ENCODE assay signal across 16 cellular contexts in the genomic region with DNA sequence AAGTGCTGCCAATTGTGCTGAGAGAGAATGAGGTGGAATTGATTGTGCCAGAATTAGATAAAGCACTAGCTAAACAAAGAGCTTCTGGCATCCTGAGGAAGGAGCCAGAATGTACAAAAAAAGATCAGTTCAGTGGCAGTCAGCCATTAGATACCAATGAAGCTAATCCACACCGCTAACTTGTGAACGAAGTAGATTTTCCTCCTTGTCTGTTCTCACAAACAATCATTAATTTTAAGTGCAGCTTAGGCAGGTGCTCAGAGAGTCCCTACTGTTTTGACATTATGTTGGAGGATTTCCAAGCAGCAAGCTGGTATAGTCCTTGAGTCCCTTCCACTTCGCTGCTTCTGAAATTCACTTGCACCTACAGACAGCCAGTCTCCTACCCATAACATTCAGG.
DNase-seq lines count a peak whose midpoint lies in the region; ATAC-seq and TF ChIP-seq lines count a peak whose summit lies in the region.
"Had no signal": no experiment of that assay in that cellular context is flagged by ENCODE, and none has a peak within 500 bp of the region (broad histone marks: within the 10 kb centered on the region; RNA-seq: fewer than 3 reads in every experiment).

No MANE protein-coding gene starts in this region.

- H3K36me3 Mint-ChIP-seq in activated T-cell treated with anti-CD3 and anti-CD28 coated beads, Interleukin-2, amount 50 U/mL, for 24 hours (ENCODE audit: low read depth) = no peaks in the 10 kb centered on the region
- H3K36me3 Mint-ChIP-seq: activated naive CD8-positive, alpha-beta T cell; mesothelial cell of epicardium had no signal

- H3K27me3 ChIP-seq in psoas muscle (ENCODE audit: insufficient read depth in 3 of 3, low read length in 2 of 3) (no peaks in the 10 kb centered on the region), sigmoid colon (no peaks in the 10 kb centered on the region)
- H3K27me3 ChIP-seq: tibial artery had no signal

- H3K9me3 ChIP-seq in psoas muscle = no peaks in the 10 kb centered on the region
- H3K9me3 ChIP-seq in sigmoid colon = no peaks in the 10 kb centered on the region
- H3K9me3 ChIP-seq: tibial artery had no signal

- WGBS in psoas muscle, 3 donors = 20 to 32% (median 21%) methylated on average over 3 of the region's 3 CpGs
- 71 to 76% methylated on average over 3 of the region's 3 CpGs for WGBS in sigmoid colon, 2 donors

- no peak overlapping the region for H3K27ac ChIP-seq in psoas muscle
- no peak overlapping the region for H3K27ac ChIP-seq in sigmoid colon
- H3K27ac ChIP-seq: SK-N-MC, tibial artery, VCaP had no signal

- no peaks in the 10 kb centered on the region for H3K27me3 Mint-ChIP-seq in activated T-cell treated with anti-CD3 and anti-CD28 coated beads, Interleukin-2, amount 50 U/mL, for 24 hours
- H3K27me3 Mint-ChIP-seq: activated naive CD8-positive, alpha-beta T cell had no signal

- no peak overlapping the region for H3K27ac Mint-ChIP-seq in activated T-cell treated with anti-CD3 and anti-CD28 coated beads, Interleukin-2, amount 50 U/mL, for 24 hours
- H3K27ac Mint-ChIP-seq: activated naive CD8-positive, alpha-beta T cell; mesothelial cell of epicardium had no signal

- peak; percentile 49 for DNase-seq in DMS153 treated with DMSO at 0.1 percent for 48 hours (lab: John Stamatoyannopoulos, UW; ENCODE audit: unreplicated experiment)
- DNase-seq in NCI-H1694 treated with DMSO at 0.1 percent for 48 hours (lab: John Stamatoyannopoulos, UW) = peak; percentile 88
- peak; percentile 87 to 98 for DNase-seq in NCI-H524 (lab: John Stamatoyannopoulos, UW)
- DNase-seq in inferior parietal cortex (ENCODE audit: extremely low spot score) = peak; percentile 62
- DNase-seq in activated T-cell treated with anti-CD3 and anti-CD28 coated beads, Interleukin-2, amount 50 U/mL, for 24 hours = no peak
- no peak for DNase-seq in psoas muscle
- DNase-seq in sigmoid colon = no peak
- DNase-seq: central memory CD4-positive, alpha-beta T cell; EL; islet precursor cell; tibial artery had no signal

- H3K36me3 ChIP-seq in psoas muscle (ENCODE audit: insufficient read depth in 1 of 2, low read depth in 1 of 2) (no peaks in the 10 kb centered on the region), sigmoid colon (no peaks in the 10 kb centered on the region)
- H3K36me3 ChIP-seq: tibial artery had no signal

- H3K4me1 Mint-ChIP-seq in activated T-cell treated with anti-CD3 and anti-CD28 coated beads, Interleukin-2, amount 50 U/mL, for 24 hours (ENCODE audit: low read depth) = no peaks in the 10 kb centered on the region

- TF ChIP-seq POLR2A in sigmoid colon (IDR thresholded peaks at IDR 0.05) = no peak

- H3K4me3 ChIP-seq in psoas muscle = no peak overlapping the region
- no peak overlapping the region for H3K4me3 ChIP-seq in sigmoid colon
- H3K4me3 ChIP-seq: SK-N-MC, tibial artery had no signal

- no peak overlapping the region for H3K4me3 Mint-ChIP-seq in activated T-cell treated with anti-CD3 and anti-CD28 coated beads, Interleukin-2, amount 50 U/mL, for 24 hours
- H3K4me3 Mint-ChIP-seq: activated naive CD8-positive, alpha-beta T cell; mesothelial cell of epicardium had no signal

- no peak for TF ChIP-seq EP300 in sigmoid colon (IDR thresholded peaks at IDR 0.05)

- no peak for TF ChIP-seq CTCF in psoas muscle (IDR thresholded peaks at IDR 0.05)
- TF ChIP-seq CTCF in sigmoid colon (IDR thresholded peaks at IDR 0.05) = no peak

- ATAC-seq in GM19324 (IDR thresholded peaks at IDR 0.05; ENCODE audit: low FRiP score, unreplicated experiment) (no peak), psoas muscle (no peak)

- H3K4me1 ChIP-seq in psoas muscle (no peaks in the 10 kb centered on the region), sigmoid colon (peaks cover 0 to 7% (median 0%) of the 10 kb centered on the region in 4 donors)
- H3K4me1 ChIP-seq: tibial artery had no signal

- intact Hi-C loops in psoas muscle (cut with DNase I) = no loop called here
- intact Hi-C loops in sigmoid colon (cut with DNase I) = no loop called here

- H3K9me3 Mint-ChIP-seq in activated T-cell treated with anti-CD3 and anti-CD28 coated beads, Interleukin-2, amount 50 U/mL, for 24 hours = no peaks in the 10 kb centered on the region
- H3K9me3 Mint-ChIP-seq: mesothelial cell of epicardium had no signal

Comparison
In these comparisons a context has a peak if more than half of its experiments do, and no peak if none do; other contexts are left out.
1. DNase-seq: peak in DMS153 treated with DMSO at 0.1 percent for 48 hours (single experiment), NCI-H1694 treated with DMSO at 0.1 percent for 48 hours (single experiment), NCI-H524 (2 of 2) and inferior parietal cortex (single experiment); none in activated T-cell treated with anti-CD3 and anti-CD28 coated beads, Interleukin-2, amount 50 U/mL, for 24 hours (single experiment), psoas muscle (0 of 2) and sigmoid colon (single experiment).